Comparison of ENCODE assay signal across 14 cellular contexts in genomic region chr9:130769004-130769403, GRCh38.
"Had no signal": no experiment of that assay in that cellular context is flagged by ENCODE, and none has a peak within 500 bp of the region (broad histone marks: within the 10 kb centered on the region; RNA-seq: fewer than 3 reads in every experiment).

No MANE protein-coding gene starts in this region.

- H3K4me3 ChIP-seq: gastrocnemius medialis, heart left ventricle, left lung, psoas muscle, thoracic aorta had no signal

- DNase-seq: activated CD4-positive, alpha-beta T cell treated with anti-CD3 and anti-CD28 coated beads, Interleukin-2, amount 50 U/mL, for 48 hours; activated naive CD4-positive, alpha-beta T cell treated with Interleukin-2 at 50 U/mL for 16 hours; erythroblast; gastrocnemius medialis; left lung; psoas muscle; T-cell; T1000 had no signal

- H3K27me3 ChIP-seq: gastrocnemius medialis, heart left ventricle, left lung had no signal

- H3K27ac ChIP-seq: gastrocnemius medialis, left lung, psoas muscle, thoracic aorta had no signal

- H3K9me3 ChIP-seq: gastrocnemius medialis, heart left ventricle, left lung, psoas muscle, thoracic aorta had no signal

- H3K27ac Mint-ChIP-seq: activated T-helper 17 cell treated with anti-CD3 and anti-CD28 coated beads, Interleukin-2, amount 50 U/mL, for 72 hours; natural killer cell treated with Interleukin-12 subunit alpha and Interleukin-12 subunit beta and Interleukin-15 and Interleukin-18, amount 100 ng/mL, for 72 hours; T-cell had no signal

- ATAC-seq: activated T-helper 17 cell treated with anti-CD3 and anti-CD28 coated beads, Interleukin-2, amount 50 U/mL, for 72 hours; gastrocnemius medialis; natural killer cell treated with Interleukin-12 subunit alpha and Interleukin-12 subunit beta and Interleukin-15 and Interleukin-18, amount 100 ng/mL, for 72 hours; psoas muscle; T-cell had no signal

- H3K36me3 Mint-ChIP-seq: natural killer cell treated with Interleukin-12 subunit alpha and Interleukin-12 subunit beta and Interleukin-15 and Interleukin-18, amount 100 ng/mL, for 72 hours; T-cell had no signal

- H3K4me3 Mint-ChIP-seq: activated T-helper 17 cell treated with anti-CD3 and anti-CD28 coated beads, Interleukin-2, amount 50 U/mL, for 72 hours; dendritic cell treated with granulocyte-macrophage colony-stimulating factor and Interleukin-4, amounts not matched to agents 40 ng/mL and 50 ng/mL, for 4 days; natural killer cell treated with Interleukin-12 subunit alpha and Interleukin-12 subunit beta and Interleukin-15 and Interleukin-18, amount 100 ng/mL, for 72 hours; T-cell had no signal

- H3K9me3 Mint-ChIP-seq: activated T-helper 17 cell treated with anti-CD3 and anti-CD28 coated beads, Interleukin-2, amount 50 U/mL, for 72 hours; dendritic cell treated with granulocyte-macrophage colony-stimulating factor and Interleukin-4, amounts not matched to agents 40 ng/mL and 50 ng/mL, for 4 days; natural killer cell treated with Interleukin-12 subunit alpha and Interleukin-12 subunit beta and Interleukin-15 and Interleukin-18, amount 100 ng/mL, for 72 hours; T-cell had no signal

- FAIRE-seq: urothelium cell line had no signal

- H3K36me3 ChIP-seq: gastrocnemius medialis, heart left ventricle, left lung, thoracic aorta had no signal

- H3K27me3 Mint-ChIP-seq: activated T-helper 17 cell treated with anti-CD3 and anti-CD28 coated beads, Interleukin-2, amount 50 U/mL, for 72 hours; dendritic cell treated with granulocyte-macrophage colony-stimulating factor and Interleukin-4, amounts not matched to agents 40 ng/mL and 50 ng/mL, for 4 days; natural killer cell treated with Interleukin-12 subunit alpha and Interleukin-12 subunit beta and Interleukin-15 and Interleukin-18, amount 100 ng/mL, for 72 hours; T-cell had no signal
